In the genomic region with DNA sequence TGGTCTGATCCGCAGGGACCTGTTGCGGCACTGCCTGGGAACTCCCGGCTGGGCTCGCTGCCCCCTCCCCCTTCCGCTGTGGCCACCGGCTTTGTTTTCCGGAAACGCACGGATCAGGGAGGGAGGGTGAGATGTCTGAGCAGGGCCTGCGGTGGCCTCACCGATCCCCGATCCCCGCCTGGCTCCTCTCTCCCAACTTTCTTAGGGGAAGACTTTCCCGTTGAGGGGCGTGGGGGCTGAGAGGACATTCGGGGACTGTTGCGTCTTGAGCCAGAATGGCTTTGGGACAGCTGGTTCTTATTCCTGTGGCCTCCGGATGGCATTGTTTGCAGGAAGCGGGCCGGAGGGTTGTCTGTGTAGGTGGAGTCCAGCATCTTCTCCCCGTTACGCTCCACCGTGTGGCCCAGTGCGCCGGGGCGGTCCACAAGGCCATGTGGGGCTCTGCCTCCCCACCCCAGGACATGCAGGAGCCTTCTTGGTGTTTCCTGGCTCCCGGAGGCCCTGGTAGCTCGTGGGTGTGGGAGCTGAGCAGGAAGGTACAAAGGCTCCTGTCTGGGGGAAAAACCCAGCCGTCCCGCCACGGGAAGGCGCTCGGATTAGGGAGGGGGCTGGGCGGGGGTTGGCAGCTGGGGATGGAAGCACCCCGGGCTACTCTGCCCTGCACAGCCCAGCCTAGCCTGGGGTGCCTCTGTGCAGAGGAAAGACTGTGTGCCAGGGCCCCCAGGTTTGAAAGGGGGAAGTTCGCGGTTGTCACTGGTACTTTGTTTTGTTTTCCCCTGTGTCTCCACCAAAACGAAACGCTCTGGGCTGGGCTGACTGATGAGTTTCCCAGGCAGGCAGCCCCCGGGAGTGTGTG, we compare ENCODE assay signal across 8 cellular contexts. TPM values are rescaled to one million over a fixed set of nuclear protein-coding genes. Genes with fewer than 3 reads are reported as not detected.
DNase-seq lines count a peak whose midpoint lies in the region; ATAC-seq and TF ChIP-seq lines count a peak whose summit lies in the region.

No MANE protein-coding gene starts in this region.

- peak overlapping the region; percentile 63 for H4K8ac ChIP-seq in trophoblast cell (ENCODE audit: low read depth, low read length)

- intact Hi-C loops in Right ventricle myocardium inferior (cut with DNase I) (no loop called here), transverse colon (cut with DNase I; ENCODE audit: low total_unique reads) (no loop called here)

- no peak overlapping the region for H3K23ac ChIP-seq in trophoblast cell (ENCODE audit: low read length)

- H3K4me3 ChIP-seq in SK-N-SH (ENCODE audit: low read depth in 2 of 2, low read length in 1 of 2) (peak overlapping the region; percentile 56 to 90), trophoblast cell (ENCODE audit: low read depth, low read length) (peak overlapping the region; percentile 84), transverse colon (peak overlapping the region; percentile 69 to 89 (median 79))

- H4K20me1 ChIP-seq in SK-N-SH (ENCODE audit: insufficient read depth), result peaks cover 47% of the 10 kb centered on the region

- H4K91ac ChIP-seq in trophoblast cell (ENCODE audit: low read depth, low read length), result peak overlapping the region; percentile 49

- peak overlapping the region; percentile 93 for H3K14ac ChIP-seq in trophoblast cell (ENCODE audit: low read length)

- H3K4me1 ChIP-seq in SK-N-SH (ENCODE audit: control insufficient read depth in 1 of 2, insufficient read depth in 2 of 2, low read depth in 1 of 2, low read length in 1 of 2) (peaks cover 6 to 27% of the 10 kb centered on the region in 2 experiments; a peak in 3 of 4 replicates), trophoblast cell (ENCODE audit: control insufficient read depth in 1 of 2, insufficient read depth in 2 of 2, low read length in 2 of 2) (peaks cover 12 to 15% of the 10 kb centered on the region in 2 experiments), transverse colon (peaks cover 18 to 41% (median 30%) of the 10 kb centered on the region in 4 donors)

- H3K36me3 ChIP-seq in SK-N-SH (replicated peaks in 1 of 2; ENCODE audit: control insufficient read depth in 1 of 2, insufficient read depth in 2 of 2, low read length in 1 of 2) (no peaks in the 10 kb centered on the region), trophoblast cell (ENCODE audit: control insufficient read depth in 1 of 2, insufficient read depth in 2 of 2, low read length in 2 of 2) (peaks cover 4 to 6% of the 10 kb centered on the region in 2 experiments), transverse colon (no peaks in the 10 kb centered on the region)

- peak; percentile 22 for ATAC-seq in Right ventricle myocardium inferior
- no peak for ATAC-seq in HG03025 (IDR thresholded peaks at IDR 0.05; ENCODE audit: low FRiP score, unreplicated experiment)

- H3F3A ChIP-seq in SK-N-SH (replicated peaks; ENCODE audit: insufficient read depth), result peaks cover 15% of the 10 kb centered on the region

- TF ChIP-seq RAD21 in SK-N-SH (IDR thresholded peaks at IDR 0.05; ENCODE audit: low read length), result no peak

- peak overlapping the region; percentile 51 for H2BK5ac ChIP-seq in trophoblast cell (ENCODE audit: low read depth, low read length, poor library complexity)

- H3K4ac ChIP-seq in trophoblast cell (ENCODE audit: low read depth, low read length), result peak overlapping the region; percentile 98

- H2BK120ac ChIP-seq in trophoblast cell (ENCODE audit: insufficient read depth, low read length, poor library complexity), result peak overlapping the region; percentile 79

- H3K27me3 ChIP-seq in SK-N-SH (ENCODE audit: insufficient read depth) (no peaks in the 10 kb centered on the region), trophoblast cell (ENCODE audit: insufficient read depth, low read length) (no peaks in the 10 kb centered on the region), transverse colon (no peaks in the 10 kb centered on the region)

- H3K9me3 ChIP-seq in SK-N-SH (no peaks in the 10 kb centered on the region), trophoblast cell (ENCODE audit: insufficient read depth, low read depth, low read length) (no peaks in the 10 kb centered on the region), transverse colon (no peaks in the 10 kb centered on the region)

- H3K4me2 ChIP-seq in SK-N-SH, result peak overlapping the region; percentile 97
- peak overlapping the region; percentile 91 for H3K4me2 ChIP-seq in trophoblast cell (ENCODE audit: low read length)

- CTCF ChIA-PET in SK-N-SH (lab: Yijun Ruan, JAX), result interaction anchor here (1.0 to 2.4 kb wide), 9 partner anchors 10 to 374 kb away, joined by 3 to 15 read pairs (median 5); no protein-coding TSS in a partner anchor

- no peaks in the 10 kb centered on the region for H3K9me2 ChIP-seq in SK-N-SH

- no peak for TF ChIP-seq CTCF in SK-N-SH (IDR thresholded peaks at IDR 0.05)
- TF ChIP-seq CTCF in transverse colon (IDR thresholded peaks at IDR 0.05), result no peak

- H4K12ac ChIP-seq in trophoblast cell (ENCODE audit: low read depth, low read length), result peak overlapping the region; percentile 68

- H3K18ac ChIP-seq in trophoblast cell (ENCODE audit: low read length), result peak overlapping the region; percentile 65

- H3K79me2 ChIP-seq in SK-N-SH (ENCODE audit: insufficient read depth) (peaks cover 61% of the 10 kb centered on the region), trophoblast cell (ENCODE audit: control insufficient read depth, insufficient read depth, low read length, poor library complexity) (peaks cover 48% of the 10 kb centered on the region)

- no peak overlapping the region for H2AFZ ChIP-seq in SK-N-SH (ENCODE audit: low read depth)
- H2AFZ ChIP-seq in trophoblast cell (ENCODE audit: insufficient read depth, low read length, poor library complexity), result peak overlapping the region; percentile 18

- in situ Hi-C loops in transverse colon (cut with MboI; ENCODE audit: low pct_ligation_motif_present in 1 of 4, low pct_unique_long_range_greater_than_20kb in 1 of 4, low sequenced_read_pairs in 3 of 4), result no loop called here

- peaks cover 20% of the 10 kb centered on the region for H3K79me1 ChIP-seq in trophoblast cell (ENCODE audit: low read length)

- DNase-seq in GDM1 (lab: John Stamatoyannopoulos, UW) (peak; percentile 67), HuH-7.5 (ENCODE audit: low spot score) (peak; percentile 97), SK-N-SH (peak; percentile 89), Right ventricle myocardium inferior (ENCODE audit: missing footprints) (no peak), trophoblast cell (peak; percentile 59 to 75), transverse colon (peak; percentile 86)
- peak; percentile 26 for DNase-seq in activated naive CD8-positive, alpha-beta T cell treated with anti-CD3 and anti-CD28 coated beads, Interleukin-2, amount 50 U/mL, for 16 hours (ENCODE audit: low read depth, low spot score)

- H2BK12ac ChIP-seq in trophoblast cell (ENCODE audit: low read length), result no peak overlapping the region

- H3K9ac ChIP-seq in SK-N-SH (peak overlapping the region; percentile 78), trophoblast cell (ENCODE audit: low read length) (peak overlapping the region; percentile 73)

- H3K27ac ChIP-seq in SK-N-SH (ENCODE audit: low read depth in 2 of 2, low read length in 1 of 2), result peak overlapping the region; percentile 82 to 94
- H3K27ac ChIP-seq in trophoblast cell (ENCODE audit: low read depth, low read length), result peak overlapping the region; percentile 89
- H3K27ac ChIP-seq in transverse colon, result peak overlapping the region; percentile 89 to 100 (median 96)

- TF ChIP-seq EP300 in SK-N-SH (IDR thresholded peaks at IDR 0.05; ENCODE audit: borderline replicate concordance in 1 of 2, low read depth in 1 of 2, low read length in 1 of 2) (no peak), transverse colon (IDR thresholded peaks at IDR 0.05; ENCODE audit: low read depth) (no peak)

- H2AK5ac ChIP-seq in trophoblast cell (ENCODE audit: low read length), result peak overlapping the region; percentile 82

- WGBS in SK-N-SH (ENCODE audit: low lambda C conversion rate), result 3% methylated on average over 17 of the region's 40 CpGs
- WGBS in trophoblast cell (ENCODE audit: extremely low coverage, insufficient coverage, insufficient read length), result no CpG with 5 or more reads among the region's 40 CpGs
- WGBS in transverse colon (ENCODE audit: low coverage in 1 of 2), 2 donors, result 1% methylated on average over 34 of the region's 40 CpGs; no CpG with 5 or more reads in 1 of the 2 donors

- TF ChIP-seq POLR2A in transverse colon (IDR thresholded peaks at IDR 0.05), result peak; percentile 48

- POLR2A ChIA-PET in SK-N-SH (lab: Yijun Ruan, JAX), result no interaction called here

TF ChIP-seq in SK-N-SH, 30 proteins besides CTCF, POLR2A, EP300 and RAD21:
- peak; percentile 53; the same call in 1 of the 2 replicates for TF ChIP-seq GABPA (IDR thresholded peaks at IDR 0.05; ENCODE audit: low read depth)
- peak; percentile 54 for TF ChIP-seq ELF1 (IDR thresholded peaks at IDR 0.05)
- peak; percentile 65 for TF ChIP-seq MXI1 (IDR thresholded peaks at IDR 0.05; ENCODE audit: low read depth, low read length)
- no peak for TF ChIP-seq RCOR1 (IDR thresholded peaks at IDR 0.05; ENCODE audit: low read length)

RNA-seq across cellular contexts. Expression of a gene that starts 1.3 kb away (rescaled TPM):
- 77.3 and 79.4 TPM in 2 replicates for polyA plus RNA-seq in SK-N-SH (2012; rRNA removed)
- 24.7 and 43.6 TPM in 2 replicates for polyA plus RNA-seq in SK-N-SH (2012; cell fraction: cytosol; rRNA removed)
- 419 and 425 TPM in 2 replicates for polyA plus RNA-seq in SK-N-SH (2012; cell fraction: nucleus; rRNA removed)
- total RNA-seq in Right ventricle myocardium inferior, result 23.6 TPM
- polyA plus RNA-seq in trophoblast cell (2013), result 92.2 and 93.2 TPM in 2 replicates
- 100 to 1,000 TPM in 2 of 4 donors, 10 to 100 TPM in 2; 75.0 to 321 (median 140) TPM for total RNA-seq in transverse colon

RNA-seq across cellular contexts. Expression of a gene that starts 37.1 kb away (rescaled TPM):
- polyA plus RNA-seq in SK-N-SH (2012; rRNA removed), result 1.7 and 2.8 TPM in 2 replicates
- 1.3 and 2.1 TPM in 2 replicates for polyA plus RNA-seq in SK-N-SH (2012; cell fraction: cytosol; rRNA removed)
- polyA plus RNA-seq in SK-N-SH (2012; cell fraction: nucleus; rRNA removed), result 7.3 and 12.1 TPM in 2 replicates
- total RNA-seq in Right ventricle myocardium inferior, result 1.6 TPM
- 10.9 and 12.1 TPM in 2 replicates for polyA plus RNA-seq in trophoblast cell (2013)
- total RNA-seq in transverse colon, result 10 to 100 TPM; 18.7 to 73.2 (median 30.3) TPM

RNA-seq across cellular contexts. Expression of a gene that starts 37.1 kb away (rescaled TPM):
- polyA plus RNA-seq in SK-N-SH (2012; rRNA removed), result 11.8 and 30.0 TPM in 2 replicates
- polyA plus RNA-seq in SK-N-SH (2012; cell fraction: cytosol; rRNA removed), result 16.4 and 28.2 TPM in 2 replicates
- polyA plus RNA-seq in SK-N-SH (2012; cell fraction: nucleus; rRNA removed), result 67.1 and 70.7 TPM in 2 replicates
- 17.9 TPM for total RNA-seq in Right ventricle myocardium inferior
- polyA plus RNA-seq in trophoblast cell (2013), result 70.2 and 70.3 TPM in 2 replicates
- total RNA-seq in transverse colon, result 100 to 1,000 TPM in 1 of 4 donors, 10 to 100 TPM in 3; 25.1 to 119 (median 86.6) TPM

RNA-seq across cellular contexts. Expression of a gene that starts 57.0 kb away (rescaled TPM):
- 61.1 and 69.1 TPM in 2 replicates for polyA plus RNA-seq in SK-N-SH (2012; rRNA removed)
- 25.5 and 46.5 TPM in 2 replicates for polyA plus RNA-seq in SK-N-SH (2012; cell fraction: cytosol; rRNA removed)
- 86.6 and 88.2 TPM in 2 replicates for polyA plus RNA-seq in SK-N-SH (2012; cell fraction: nucleus; rRNA removed)
- total RNA-seq in Right ventricle myocardium inferior (61.5 TPM), transverse colon (100 to 1,000 TPM in 3 of 4 donors, 10 to 100 TPM in 1; 90.0 to 179 (median 140) TPM)
- 55.3 and 58.0 TPM in 2 replicates for polyA plus RNA-seq in trophoblast cell (2013)
